8 cellular contexts compared by ENCODE assay signal in the genomic region with DNA sequence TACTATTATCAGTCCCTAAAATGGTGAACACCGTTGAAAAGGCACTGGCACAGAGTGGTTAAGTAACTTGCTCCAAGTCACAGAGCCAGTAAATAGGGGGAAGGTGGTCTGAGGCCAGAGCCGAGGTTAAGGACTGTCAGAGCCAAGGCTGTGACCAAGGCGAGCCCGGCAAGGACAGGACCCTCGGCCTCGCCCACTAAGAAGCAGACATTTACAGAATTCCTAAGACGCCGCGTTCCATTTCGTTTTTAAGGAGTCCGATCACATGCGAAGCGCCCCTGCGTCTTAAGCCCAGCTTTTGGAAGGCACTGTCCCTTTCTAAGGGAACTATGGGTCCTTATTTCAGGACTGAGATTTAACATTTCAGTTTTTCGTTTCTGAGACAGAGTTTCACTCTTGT. TPM values are rescaled to one million over a fixed set of nuclear protein-coding genes. Genes with fewer than 3 reads are reported as not detected.
A peak's percentile ranks its signal among the peaks of the same experiment; 100 is the strongest.
DNase-seq lines count a peak whose midpoint lies in the region; ATAC-seq, FAIRE-seq and TF ChIP-seq lines count a peak whose summit lies in the region.

No MANE protein-coding gene starts in this region.

- H3K27me3 ChIP-seq in gastrocnemius medialis = no peaks in the 10 kb centered on the region

- H3K4me1 Mint-ChIP-seq in T-helper 17 cell = peaks cover 37% of the 10 kb centered on the region

- no peaks in the 10 kb centered on the region for H3K36me3 ChIP-seq in gastrocnemius medialis

- TF ChIP-seq CTCF in fibroblast of the aortic adventitia (IDR thresholded peaks at IDR 0.05; ENCODE audit: insufficient read depth, low read length) (no peak), gastrocnemius medialis (IDR thresholded peaks at IDR 0.05 in 4 of 5, conservative IDR thresholded peaks at IDR 0.05 in 1 of 5) (no peak)

- H3K9me3 ChIP-seq in T-helper 17 cell (ENCODE audit: control insufficient read depth, low read length, poor library complexity, severe bottlenecking) (no peaks in the 10 kb centered on the region), gastrocnemius medialis (no peaks in the 10 kb centered on the region)

- H3K4me3 ChIP-seq in fibroblast of the aortic adventitia (ENCODE audit: low read depth, low read length) (peak overlapping the region; percentile 84), gastrocnemius medialis (peak overlapping the region; percentile 64 to 87 (median 69))

- intact Hi-C loops in gastrocnemius medialis (cut with DNase I; ENCODE audit: low total_unique reads) = loop anchor here (5.0 kb wide), 1 partner anchor 774 kb away; no protein-coding TSS in a partner anchor
- intact Hi-C loops in head of caudate nucleus (cut with DNase I) = loop anchor here (5.0 kb wide), 1 partner anchor 531 kb away; the partner anchor contains the start of gene ROCK2

- peaks cover 20 to 25% of the 10 kb centered on the region in 2 donors for H3K4me1 ChIP-seq in gastrocnemius medialis

- peak overlapping the region; percentile 77 to 94 (median 89) for H3K27ac ChIP-seq in gastrocnemius medialis

- ATAC-seq in T-helper 17 cell = no peak
- ATAC-seq in gastrocnemius medialis = no peak
- ATAC-seq in HG03135 (IDR thresholded peaks at IDR 0.05; ENCODE audit: unreplicated experiment) = no peak

- H3K27me3 Mint-ChIP-seq in T-helper 17 cell = peaks cover 1% of the 10 kb centered on the region

- TF ChIP-seq POLR2A in gastrocnemius medialis (IDR thresholded peaks at IDR 0.05) = no peak

- peak overlapping the region; percentile 93 for H3K4me3 Mint-ChIP-seq in T-helper 17 cell

- no peak for DNase-seq in GM18507 (ENCODE audit: extremely low spot score, insufficient read length, low read depth)
- DNase-seq in T-helper 17 cell = no peak
- peak; percentile 25 for DNase-seq in fibroblast of the aortic adventitia (ENCODE audit: low read depth)
- DNase-seq in gastrocnemius medialis = no peak
- no peak for DNase-seq in HuH-7.5 (ENCODE audit: low spot score)
- DNase-seq in head of caudate nucleus = no peak
- no peak for DNase-seq in NCI-H1930 (lab: John Stamatoyannopoulos, UW)

- in situ Hi-C loops in gastrocnemius medialis (cut with MboI; ENCODE audit: low sequenced_read_pairs in 4 of 4) = no loop called here

- H3K36me3 Mint-ChIP-seq in T-helper 17 cell (ENCODE audit: low read depth) = no peaks in the 10 kb centered on the region

- H3K27ac Mint-ChIP-seq in T-helper 17 cell = peak overlapping the region; percentile 90

- FAIRE-seq in GM18507 (lab: Jason Lieb, UNC) = peak; percentile 60

RNA-seq across cellular contexts. Expression of gene PDIA6, which starts 1.0 kb away (rescaled TPM):
- total RNA-seq in T-helper 17 cell = 10 to 100 TPM; 53.3 to 57.4 TPM
- 203 and 277 TPM in 2 replicates for total RNA-seq in fibroblast of the aortic adventitia (ENCODE audit: low replicate concordance)
- total RNA-seq in gastrocnemius medialis = 10 to 100 TPM; 32.0 to 72.4 (median 54.2) TPM
